In the genomic region with DNA sequence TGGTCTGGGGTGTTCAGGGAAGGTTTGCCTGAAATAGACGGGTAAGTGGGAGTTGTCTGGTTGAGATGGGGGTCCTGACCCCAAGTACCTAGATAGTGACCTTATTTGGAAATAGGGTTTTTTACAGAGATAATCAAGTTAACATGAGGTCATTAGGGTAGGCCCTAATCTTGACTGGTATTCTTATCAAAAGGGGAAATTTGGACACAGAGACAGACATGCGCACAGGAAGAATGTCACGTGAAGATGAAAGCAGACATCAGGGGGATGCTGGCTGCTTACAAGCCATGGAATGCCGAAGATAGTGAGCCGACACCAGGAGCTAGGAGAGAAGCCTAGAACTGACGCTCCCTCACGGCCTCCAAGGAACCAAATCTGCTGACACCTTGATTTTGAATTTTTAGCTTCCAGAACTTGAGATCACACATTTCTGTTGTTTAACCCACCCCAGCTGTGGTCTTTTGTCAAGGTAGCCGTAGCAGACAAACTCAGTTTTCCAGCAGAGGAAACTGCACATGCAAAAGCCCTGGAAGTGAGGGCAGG, we compare ENCODE assay signal across 1 cellular context.
TF ChIP-seq lines count a peak whose summit lies in the region.

No MANE protein-coding gene starts in this region.

TF ChIP-seq in HEK293T, 16 proteins besides CTCF, POLR2A, EP300 and RAD21 (continued from another document):
- TF ChIP-seq PKNOX1 (IDR thresholded peaks at IDR 0.05) = no peak
- TF ChIP-seq L3MBTL2 (conservative IDR thresholded peaks at IDR 0.05) = no peak
- TF ChIP-seq CTBP1 (IDR thresholded peaks at IDR 0.05; ENCODE audit: borderline replicate concordance) = no peak
- no peak for TF ChIP-seq HDGF (IDR thresholded peaks at IDR 0.05; ENCODE audit: borderline replicate concordance)
- no peak for TF ChIP-seq FOXK2 (IDR thresholded peaks at IDR 0.05)
- TF ChIP-seq ARNT (IDR thresholded peaks at IDR 0.05) = no peak
- no peak for TF ChIP-seq NFRKB (IDR thresholded peaks at IDR 0.05)
